17 cellular contexts compared by ENCODE assay signal in the genomic region with DNA sequence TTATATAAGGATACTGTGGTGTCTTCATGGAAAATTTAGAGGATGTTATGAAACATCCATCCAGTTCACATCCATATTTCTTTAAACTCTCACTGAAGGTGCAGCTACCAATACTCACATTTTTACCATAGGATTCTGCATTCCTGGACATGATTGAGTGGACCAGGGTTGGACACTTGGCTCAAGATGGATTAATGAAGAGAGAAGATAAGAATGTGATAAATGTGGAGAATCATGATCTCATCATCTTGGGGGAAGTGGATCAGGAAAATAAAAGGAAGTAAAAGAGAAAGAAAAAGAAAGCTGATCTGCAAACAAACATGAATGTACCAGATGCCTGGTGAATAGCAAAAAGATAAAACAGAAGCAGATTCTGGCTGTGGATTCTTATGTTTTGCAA.
DNase-seq lines count a peak whose midpoint lies in the region; ATAC-seq and TF ChIP-seq lines count a peak whose summit lies in the region.
"Had no signal": no experiment of that assay in that cellular context is flagged by ENCODE, and none has a peak within 500 bp of the region (broad histone marks: within the 10 kb centered on the region; RNA-seq: fewer than 3 reads in every experiment).

No MANE protein-coding gene starts in this region.

- H3K9me3 ChIP-seq in CD8-positive, alpha-beta T cell (ENCODE audit: low read length): peaks cover 4% of the 10 kb centered on the region
- H3K9me3 ChIP-seq: A549, HAP-1 had no signal

- ATAC-seq in CD8-positive, alpha-beta T cell: no peak
- ATAC-seq in GM18858 (IDR thresholded peaks at IDR 0.05; ENCODE audit: unreplicated experiment): no peak
- ATAC-seq: A549 had no signal

- peaks cover 2% of the 10 kb centered on the region for H3K27me3 ChIP-seq in CD8-positive, alpha-beta T cell (ENCODE audit: insufficient read depth, low read length)

- CTCF ChIA-PET in CD8-positive, alpha-beta T cell (lab: Charles Lee): no interaction called here

- peaks cover 36% of the 10 kb centered on the region for H3K4me1 Mint-ChIP-seq in mesothelial cell of epicardium
- H3K4me1 Mint-ChIP-seq in CD8-positive, alpha-beta T cell (ENCODE audit: low read depth): no peaks in the 10 kb centered on the region

- H3K4me1 ChIP-seq in CD8-positive, alpha-beta T cell (ENCODE audit: insufficient read depth, low read length): no peaks in the 10 kb centered on the region
- H3K4me1 ChIP-seq: A549, HAP-1 had no signal

- no peaks in the 10 kb centered on the region for H3K27me3 Mint-ChIP-seq in mesothelial cell of epicardium (ENCODE audit: low read depth)
- H3K27me3 Mint-ChIP-seq in CD8-positive, alpha-beta T cell (ENCODE audit: low read depth): no peaks in the 10 kb centered on the region
- H3K27me3 Mint-ChIP-seq: CD4-positive, alpha-beta T cell had no signal

- peaks cover 2% of the 10 kb centered on the region for H3K9me3 Mint-ChIP-seq in mesothelial cell of epicardium
- no peaks in the 10 kb centered on the region for H3K9me3 Mint-ChIP-seq in CD8-positive, alpha-beta T cell
- H3K9me3 Mint-ChIP-seq: CD4-positive, alpha-beta T cell had no signal

- no peak overlapping the region for H3K4me3 ChIP-seq in epithelial cell of proximal tubule (ENCODE audit: low read depth, low read length)
- H3K4me3 ChIP-seq in CD8-positive, alpha-beta T cell (ENCODE audit: low read depth, low read length): no peak overlapping the region
- H3K4me3 ChIP-seq: A549, HAP-1 had no signal

- H3K36me3 ChIP-seq in CD8-positive, alpha-beta T cell (ENCODE audit: insufficient read depth, low read length): no peaks in the 10 kb centered on the region
- H3K36me3 ChIP-seq: HAP-1 had no signal

- TF ChIP-seq CTCF in epithelial cell of proximal tubule (conservative IDR thresholded peaks at IDR 0.05; ENCODE audit: low read depth, low read length) (no peak), mesothelial cell of epicardium (IDR thresholded peaks at IDR 0.05; ENCODE audit: unreplicated experiment) (no peak)
- no peak for TF ChIP-seq CTCF in CD8-positive, alpha-beta T cell (IDR thresholded peaks at IDR 0.05)

- POLR2A ChIA-PET in CD8-positive, alpha-beta T cell (lab: Charles Lee): no interaction called here

- no peaks in the 10 kb centered on the region for H3K36me3 Mint-ChIP-seq in mesothelial cell of epicardium
- no peaks in the 10 kb centered on the region for H3K36me3 Mint-ChIP-seq in CD8-positive, alpha-beta T cell

- DNase-seq in Caki2 (ENCODE audit: low read depth) (peak; percentile 8), OCI-M1 (lab: John Stamatoyannopoulos, UW) (peak; percentile 22), epithelial cell of proximal tubule (ENCODE audit: low read depth) (peak; percentile 26), mesothelial cell of epicardium (ENCODE audit: low spot score in 2 of 2, unreplicated experiment in 2 of 2) (no peak), germinal center (ENCODE audit: low spot score) (no peak)
- no peak for DNase-seq in CD8-positive, alpha-beta T cell
- DNase-seq: AML-193; Calu3; CD4-positive, alpha-beta T cell; DMS79 treated with DMSO at 0.1 percent for 48 hours; GF-D8; GOT3 had no signal

- H3K27ac ChIP-seq in CD8-positive, alpha-beta T cell (ENCODE audit: low read depth, low read length): no peak overlapping the region
- H3K27ac ChIP-seq: 22Rv1, A549, C4-2B had no signal

- no peak overlapping the region for H3K4me3 Mint-ChIP-seq in mesothelial cell of epicardium
- H3K4me3 Mint-ChIP-seq in CD8-positive, alpha-beta T cell: no peak overlapping the region
- H3K4me3 Mint-ChIP-seq: CD4-positive, alpha-beta T cell had no signal

- peak overlapping the region; percentile 4 for H3K27ac Mint-ChIP-seq in mesothelial cell of epicardium
- no peak overlapping the region for H3K27ac Mint-ChIP-seq in CD8-positive, alpha-beta T cell
- H3K27ac Mint-ChIP-seq: CD4-positive, alpha-beta T cell had no signal

- in situ Hi-C loops in Caki2 (cut with HindIII; ENCODE audit: low pct_unique_long_range_greater_than_20kb, low sequenced_read_pairs): no loop called here

- intact Hi-C loops in CD8-positive, alpha-beta T cell (cut with DNase I, micrococcal nuclease): no loop called here

Comparison
In these comparisons a context has a peak if more than half of its experiments do, and no peak if none do; other contexts are left out.
1. DNase-seq: peak in Caki2 (single experiment), OCI-M1 (single experiment) and epithelial cell of proximal tubule (single experiment); none in mesothelial cell of epicardium (0 of 2), CD8-positive, alpha-beta T cell (0 of 7) and germinal center (single experiment).